Comparison of ENCODE assay signal across 8 cellular contexts in genomic region chr9:94952553-94953373, GRCh38.
DNase-seq lines count a peak whose midpoint lies in the region; ATAC-seq and TF ChIP-seq lines count a peak whose summit lies in the region.

No MANE protein-coding gene starts in this region.

- H3K27me3 ChIP-seq in dorsolateral prefrontal cortex (no peaks in the 10 kb centered on the region), psoas muscle (ENCODE audit: insufficient read depth in 3 of 3, low read length in 2 of 3) (no peaks in the 10 kb centered on the region)

- H3K4me3 Mint-ChIP-seq in activated CD4-positive, alpha-beta T cell treated with anti-CD3 and anti-CD28 coated beads, Interleukin-2, amount 10 ng/mL, durations not matched to agents 7 days and 5 days, result peak overlapping the region; percentile 30

- WGBS in psoas muscle, 3 donors, result 42 to 48% (median 44%) methylated on average over 8 of the region's 8 CpGs

- peak overlapping the region; percentile 42 for H3K27ac Mint-ChIP-seq in activated CD4-positive, alpha-beta T cell treated with anti-CD3 and anti-CD28 coated beads, Interleukin-2, amount 10 ng/mL, durations not matched to agents 7 days and 5 days

- H3K4me1 ChIP-seq in psoas muscle, result peaks cover 52% of the 10 kb centered on the region

- POLR2A ChIA-PET in activated CD4-positive, alpha-beta T cell treated with anti-CD3 and anti-CD28 coated beads, Interleukin-2, amount 10 ng/mL, durations not matched to agents 7 days and 5 days (lab: Charles Lee), result no interaction called here

- peaks cover 34% of the 10 kb centered on the region for H3K4me1 Mint-ChIP-seq in activated CD4-positive, alpha-beta T cell treated with anti-CD3 and anti-CD28 coated beads, Interleukin-2, amount 10 ng/mL, durations not matched to agents 7 days and 5 days

- ATAC-seq in HG03442 (IDR thresholded peaks at IDR 0.05; ENCODE audit: unreplicated experiment) (peak; percentile 89), psoas muscle (no peak)

- CTCF ChIA-PET in activated CD4-positive, alpha-beta T cell treated with anti-CD3 and anti-CD28 coated beads, Interleukin-2, amount 10 ng/mL, durations not matched to agents 7 days and 5 days (lab: Charles Lee), result interaction anchor here (0.5 to 1.2 kb wide), 2 partner anchors 16 to 199 kb away, joined by 3 read pairs; no protein-coding TSS in a partner anchor

- H3K9me3 Mint-ChIP-seq in activated CD4-positive, alpha-beta T cell treated with anti-CD3 and anti-CD28 coated beads, Interleukin-2, amount 10 ng/mL, durations not matched to agents 7 days and 5 days, result no peaks in the 10 kb centered on the region

- peaks cover 6% of the 10 kb centered on the region for H3K36me3 Mint-ChIP-seq in activated CD4-positive, alpha-beta T cell treated with anti-CD3 and anti-CD28 coated beads, Interleukin-2, amount 10 ng/mL, durations not matched to agents 7 days and 5 days (ENCODE audit: low read depth)

- DNase-seq in activated CD4-positive, alpha-beta T cell treated with anti-CD3 and anti-CD28 coated beads, Interleukin-2, amount 10 ng/mL, durations not matched to agents 7 days and 5 days, result peak; percentile 38
- DNase-seq in activated CD4-positive, alpha-beta T cell treated with anti-CD3 and anti-CD28 coated beads for 1 hour, result no peak
- DNase-seq in dorsolateral prefrontal cortex (peak in 1 of 10 donors; percentile 39), psoas muscle (no peak), NCI-H446 treated with DMSO at 0.1 percent for 48 hours (lab: John Stamatoyannopoulos, UW) (no peak), NCI-H2196 (lab: John Stamatoyannopoulos, UW; ENCODE audit: unreplicated experiment) (no peak), kidney tubule cell (ENCODE audit: low spot score) (no peak)

- no peaks in the 10 kb centered on the region for H3K9me3 ChIP-seq in psoas muscle

- TF ChIP-seq CTCF in dorsolateral prefrontal cortex (IDR thresholded peaks at IDR 0.05 in 54 of 56, conservative IDR thresholded peaks at IDR 0.05 in 2 of 56; ENCODE audit: low read depth in 1 of 56, partially characterized antibody in 56 of 56) (no peak), psoas muscle (IDR thresholded peaks at IDR 0.05) (no peak)

- intact Hi-C loops in dorsolateral prefrontal cortex (cut with DNase I), result loop anchor here in 1 of 2 donors (5.0 kb wide), 1 partner anchor 55 kb away; no protein-coding TSS in a partner anchor
- intact Hi-C loops in psoas muscle (cut with DNase I), result loop anchor here (5.0 kb wide), 2 partner anchors 40 to 45 kb away; no protein-coding TSS in a partner anchor

- peak overlapping the region in 6 of 59 donors; percentile 1 to 40 (median 9) for H3K4me3 ChIP-seq in dorsolateral prefrontal cortex
- H3K4me3 ChIP-seq in psoas muscle, result no peak overlapping the region

- no peaks in the 10 kb centered on the region for H3K27me3 Mint-ChIP-seq in activated CD4-positive, alpha-beta T cell treated with anti-CD3 and anti-CD28 coated beads, Interleukin-2, amount 10 ng/mL, durations not matched to agents 7 days and 5 days

- peak overlapping the region; percentile 29 to 97 (median 88) for H3K27ac ChIP-seq in dorsolateral prefrontal cortex
- H3K27ac ChIP-seq in psoas muscle, result peak overlapping the region; percentile 79

- H3K36me3 ChIP-seq in psoas muscle (ENCODE audit: insufficient read depth in 1 of 2, low read depth in 1 of 2), result peaks cover 0 to 6% of the 10 kb centered on the region in 2 donors
